In genomic region chr5:179205277-179205676, GRCh38 we compare ENCODE assay signal across 8 cellular contexts.
"Had no signal": no experiment of that assay in that cellular context is flagged by ENCODE, and none has a peak within 500 bp of the region (broad histone marks: within the 10 kb centered on the region; RNA-seq: fewer than 3 reads in every experiment).

No MANE protein-coding gene starts in this region.

- H3K9me3 Mint-ChIP-seq: GM23338, H9, IgD-negative memory B cell had no signal

- H3K4me1 Mint-ChIP-seq: IgD-negative memory B cell had no signal

- ATAC-seq: GM23338 had no signal

- H3K4me3 ChIP-seq: GM23338 had no signal

- H3K27ac ChIP-seq: HL-60 had no signal

- H3K36me3 Mint-ChIP-seq: IgD-negative memory B cell had no signal

- DNase-seq: H9, HCEC 1CT, KG1 had no signal

- H3K27ac Mint-ChIP-seq: GM23338, H9, IgD-negative memory B cell had no signal

- H3K4me3 Mint-ChIP-seq: GM23338, H9, IgD-negative memory B cell had no signal

- FAIRE-seq: H1, H54 had no signal
